28 cellular contexts compared by ENCODE assay signal in genomic region chr16:47611848-47612493, GRCh38.
"Had no signal": no experiment of that assay in that cellular context is flagged by ENCODE, and none has a peak within 500 bp of the region (broad histone marks: within the 10 kb centered on the region; RNA-seq: fewer than 3 reads in every experiment).

No MANE protein-coding gene starts in this region.

- H3K9me3 ChIP-seq: esophagus squamous epithelium, thoracic aorta had no signal

- H3K27ac ChIP-seq: brain microvascular endothelial cell, esophagus squamous epithelium, parathyroid adenoma, thoracic aorta, VCaP had no signal

- H3K4me3 ChIP-seq: esophagus squamous epithelium, spleen, thoracic aorta had no signal

- H3K4me3 Mint-ChIP-seq: activated CD4-positive, alpha-beta memory T cell treated with anti-CD3 and anti-CD28 coated beads for 36 hours; activated T-cell treated with anti-CD3 and anti-CD28 coated beads, Interleukin-2, amount 50 U/mL, for 24 hours; dendritic cell treated with granulocyte-macrophage colony-stimulating factor and Interleukin-4, amounts not matched to agents 40 ng/mL and 50 ng/mL, for 4 days; mesothelial cell of epicardium; naive B cell; neural crest cell; T-helper 1 cell treated with Interleukin-12 subunit alpha and Interleukin-12 subunit beta and Interleukin-4 antibody, amounts not matched to agents 30 μg/mL and 1 μg/mL, for 36 hours had no signal

- DNase-seq: activated CD4-positive, alpha-beta memory T cell treated with anti-CD3 and anti-CD28 coated beads for 36 hours; activated CD4-positive, alpha-beta T cell treated with anti-CD3 and anti-CD28 coated beads for 48 hours; activated CD8-positive, alpha-beta memory T cell treated with anti-CD3 and anti-CD28 coated beads, Interleukin-2, amount 50 U/mL, for 4 hours; activated gamma-delta T cell treated with Interleukin-2 at 50 U/mL for 16 hours; activated naive CD4-positive, alpha-beta T cell treated with anti-CD3 and anti-CD28 coated beads, Interleukin-2, amount 50 U/mL, for 16 hours; activated T-cell treated with anti-CD3 and anti-CD28 coated beads, Interleukin-2, amount 50 U/mL, for 24 hours; amniotic stem cell; brain microvascular endothelial cell; central memory CD4-positive, alpha-beta T cell; esophagus squamous epithelium; foreskin melanocyte; islet precursor cell; left cardiac atrium; naive B cell; occipital lobe; right cardiac atrium; spleen; stimulated activated naive CD8-positive, alpha-beta T cell treated with anti-CD3 and anti-CD28 coated beads, Interleukin-15, Interleukin-2, amounts not matched to agents 100 U/mL and 50 U/mL, for 24 hours; SW 1271; T-helper 9 cell; trophoblast cell had no signal

- H3K4me1 Mint-ChIP-seq: mesothelial cell of epicardium, neural crest cell had no signal

- H3K27me3 ChIP-seq: brain microvascular endothelial cell, esophagus squamous epithelium, spleen had no signal

- ATAC-seq: left cardiac atrium; stimulated activated naive CD8-positive, alpha-beta T cell treated with anti-CD3 and anti-CD28 coated beads, Interleukin-15, Interleukin-2, amounts not matched to agents 100 U/mL and 50 U/mL, for 24 hours had no signal

- H3K4me1 ChIP-seq: esophagus squamous epithelium, parathyroid adenoma, spleen had no signal

- H3K36me3 ChIP-seq: brain microvascular endothelial cell, thoracic aorta had no signal

- H3K27ac Mint-ChIP-seq: activated CD4-positive, alpha-beta memory T cell treated with anti-CD3 and anti-CD28 coated beads for 36 hours; activated T-cell treated with anti-CD3 and anti-CD28 coated beads, Interleukin-2, amount 50 U/mL, for 24 hours; dendritic cell treated with granulocyte-macrophage colony-stimulating factor and Interleukin-4, amounts not matched to agents 40 ng/mL and 50 ng/mL, for 4 days; mesothelial cell of epicardium; T-helper 1 cell treated with Interleukin-12 subunit alpha and Interleukin-12 subunit beta and Interleukin-4 antibody, amounts not matched to agents 30 μg/mL and 1 μg/mL, for 36 hours had no signal

- H3K27me3 Mint-ChIP-seq: activated CD4-positive, alpha-beta memory T cell treated with anti-CD3 and anti-CD28 coated beads for 36 hours; activated T-cell treated with anti-CD3 and anti-CD28 coated beads, Interleukin-2, amount 50 U/mL, for 24 hours; dendritic cell treated with granulocyte-macrophage colony-stimulating factor and Interleukin-4, amounts not matched to agents 40 ng/mL and 50 ng/mL, for 4 days; naive B cell had no signal
